In genomic region chr1:23636009-23636408, GRCh38 we compare ENCODE assay signal across 25 cellular contexts. TPM values are rescaled to one million over a fixed set of nuclear protein-coding genes. Genes with fewer than 3 reads are reported as not detected.
DNase-seq lines count a peak whose midpoint lies in the region; ATAC-seq, FAIRE-seq and TF ChIP-seq lines count a peak whose summit lies in the region.
"Had no signal": no experiment of that assay in that cellular context is flagged by ENCODE, and none has a peak within 500 bp of the region (broad histone marks: within the 10 kb centered on the region; RNA-seq: fewer than 3 reads in every experiment).

No MANE protein-coding gene starts in this region.

- H3K4me3 Mint-ChIP-seq in activated CD4-positive, alpha-beta T cell treated with anti-CD3 and anti-CD28 coated beads, Interleukin-2, amount 10 ng/mL, durations not matched to agents 24 days and 14 days, result no peak overlapping the region
- H3K4me3 Mint-ChIP-seq in activated CD4-positive, alpha-beta T cell treated with anti-CD3 and anti-CD28 coated beads for 36 hours, result no peak overlapping the region

- no peaks in the 10 kb centered on the region for H3K36me3 Mint-ChIP-seq in activated CD4-positive, alpha-beta T cell treated with anti-CD3 and anti-CD28 coated beads, Interleukin-2, amount 10 ng/mL, durations not matched to agents 24 days and 14 days (ENCODE audit: low read depth)
- H3K36me3 Mint-ChIP-seq in activated CD4-positive, alpha-beta T cell treated with anti-CD3 and anti-CD28 coated beads for 36 hours (ENCODE audit: low read depth), result no peaks in the 10 kb centered on the region
- H3K36me3 Mint-ChIP-seq: memory B cell had no signal

- H4K20me1 ChIP-seq in IMR-90 (ENCODE audit: insufficient read depth, low read length) (no peaks in the 10 kb centered on the region), H1 (replicated peaks in 1 of 2; ENCODE audit: control insufficient read depth in 1 of 2, insufficient read depth in 2 of 2, low read length in 2 of 2) (no peaks in the 10 kb centered on the region)

- WGBS in IMR-90 (ENCODE audit: extremely low coverage in 2 of 2, insufficient read length in 1 of 2), 2 experiments, result 94% methylated on average over 3 of the region's 7 CpGs; no CpG with 5 or more reads in 1 of the 2 experiments
- WGBS in H1 (ENCODE audit: extremely low coverage in 1 of 2, insufficient coverage in 1 of 2, insufficient read length in 1 of 2, insufficient replicate concordance in 2 of 2, low coverage in 1 of 2, low lambda C conversion rate in 2 of 2, missing lambda C conversion rate in 1 of 2), 2 experiments, result 97% methylated on average over 5 of the region's 7 CpGs; no CpG with 5 or more reads in 1 of the 2 experiments
- 95% methylated on average over 7 of the region's 7 CpGs for WGBS in suprapubic skin

- POLR2A ChIA-PET in activated CD4-positive, alpha-beta T cell treated with anti-CD3 and anti-CD28 coated beads for 36 hours (lab: Charles Lee), result interaction anchor here (0.5 kb wide), 1 partner anchor 94 kb away, joined by 3 read pairs; no protein-coding TSS in a partner anchor
- POLR2A ChIA-PET in IMR-90 (lab: Charles Lee; ENCODE audit: unreplicated experiment) (interaction anchor here (0.6 kb wide), 2 partner anchors 68 to 278 kb away, joined by 8 to 9 read pairs; no protein-coding TSS in a partner anchor), H1 (lab: Charles Lee; ENCODE audit: partially characterized antibody) (interaction anchor here (0.8 to 12.0 kb wide), 2 partner anchors 80 to 85 kb away, joined by 3 to 155 read pairs; partner anchors contain the start of gene ID3)

- no peak overlapping the region for H2BK12ac ChIP-seq in H1 (ENCODE audit: low read depth, low read length)

- H3K4ac ChIP-seq in IMR-90 (ENCODE audit: low read depth, low read length) (peak overlapping the region; percentile 31), H1 (replicated peaks; ENCODE audit: insufficient read length, low read depth, low read length) (no peak overlapping the region)

- no peaks in the 10 kb centered on the region; the same call in 1 of the 2 replicates for H3K27me3 ChIP-seq in IMR-90 (ENCODE audit: control insufficient read depth, insufficient read depth, low read length)
- H3K27me3 ChIP-seq in H1 (replicated peaks in 1 of 4; ENCODE audit: control insufficient read depth in 3 of 4, extremely low read depth in 1 of 4, insufficient read depth in 3 of 4, low read length in 3 of 4), result no peaks in the 10 kb centered on the region
- no peaks in the 10 kb centered on the region for H3K27me3 ChIP-seq in suprapubic skin
- H3K27me3 ChIP-seq: gastrocnemius medialis, tibial nerve had no signal

- ATAC-seq in activated CD4-positive, alpha-beta T cell treated with anti-CD3 and anti-CD28 coated beads for 36 hours, result no peak
- ATAC-seq in IMR-90 (ENCODE audit: low read depth) (no peak), GM21390 (IDR thresholded peaks at IDR 0.05; ENCODE audit: unreplicated experiment) (no peak), GM19351 (IDR thresholded peaks at IDR 0.05; ENCODE audit: unreplicated experiment) (no peak)
- ATAC-seq: esophagus mucosa, gastrocnemius medialis had no signal

- H3K9me1 ChIP-seq in IMR-90 (ENCODE audit: insufficient read depth, low read length), result peaks cover 8% of the 10 kb centered on the region

- H4K8ac ChIP-seq in IMR-90 (ENCODE audit: low read depth in 2 of 2, low read length in 2 of 2) (peak overlapping the region; percentile 34 to 87; a peak in 2 of 4 replicates), H1 (ENCODE audit: extremely low read depth, insufficient read depth, low read length) (peak overlapping the region; percentile 29; the same call in 1 of the 2 replicates)

- H3K27ac ChIP-seq in IMR-90 (ENCODE audit: insufficient read depth, low read length), result no peak overlapping the region
- no peak overlapping the region for H3K27ac ChIP-seq in H1 (ENCODE audit: low read depth, low read length)
- peak overlapping the region; percentile 69 for H3K27ac ChIP-seq in suprapubic skin

- TF ChIP-seq CTCF in IMR-90 (conservative IDR thresholded peaks at IDR 0.05; ENCODE audit: low read depth, low read length), result no peak
- no peak for TF ChIP-seq CTCF in H1 (IDR thresholded peaks at IDR 0.05; ENCODE audit: control extremely low read depth in 1 of 3, insufficient read depth in 1 of 3, low read depth in 1 of 3, low read length in 3 of 3)
- TF ChIP-seq CTCF in suprapubic skin (IDR thresholded peaks at IDR 0.05), result no peak

- no peak for TF ChIP-seq EP300 in H1 (IDR thresholded peaks at IDR 0.05; ENCODE audit: borderline replicate concordance in 1 of 2, low read depth in 2 of 2, low read length in 2 of 2)
- TF ChIP-seq EP300 in suprapubic skin (IDR thresholded peaks at IDR 0.05), result no peak

- H2AK9ac ChIP-seq in IMR-90 (replicated peaks; ENCODE audit: low read depth, low read length, poor library complexity), result no peak overlapping the region

- H3K9me3 Mint-ChIP-seq in activated CD4-positive, alpha-beta T cell treated with anti-CD3 and anti-CD28 coated beads, Interleukin-2, amount 10 ng/mL, durations not matched to agents 24 days and 14 days, result no peaks in the 10 kb centered on the region
- H3K9me3 Mint-ChIP-seq in activated CD4-positive, alpha-beta T cell treated with anti-CD3 and anti-CD28 coated beads for 36 hours (ENCODE audit: low read depth), result no peaks in the 10 kb centered on the region
- H3K9me3 Mint-ChIP-seq: activated naive CD4-positive, alpha-beta T cell treated with anti-CD3 and anti-CD28 coated beads for 36 hours; memory B cell; nephron progenitor cell had no signal

- no peaks in the 10 kb centered on the region for H3K9me3 ChIP-seq in IMR-90 (ENCODE audit: control insufficient read depth, insufficient read depth, low read length)
- H3K9me3 ChIP-seq in H1 (ENCODE audit: insufficient read depth in 2 of 2, low read depth in 1 of 2, low read length in 1 of 2), result no peaks in the 10 kb centered on the region
- no peaks in the 10 kb centered on the region for H3K9me3 ChIP-seq in suprapubic skin
- H3K9me3 ChIP-seq: gastrocnemius medialis, tibial nerve had no signal

- H3K56ac ChIP-seq in IMR-90 (ENCODE audit: extremely low read depth, insufficient read depth, low read length), result no peak overlapping the region
- H3K56ac ChIP-seq in H1 (replicated peaks; ENCODE audit: insufficient read length, low read depth, low read length), result no peak overlapping the region

- H3K4me2 ChIP-seq in IMR-90 (ENCODE audit: low read depth, low read length), result no peak overlapping the region
- H3K4me2 ChIP-seq in H1 (ENCODE audit: insufficient read depth in 1 of 2, low read depth in 2 of 2, low read length in 2 of 2), result no peak overlapping the region

- H3K27me3 Mint-ChIP-seq in activated CD4-positive, alpha-beta T cell treated with anti-CD3 and anti-CD28 coated beads, Interleukin-2, amount 10 ng/mL, durations not matched to agents 24 days and 14 days, result no peaks in the 10 kb centered on the region
- H3K27me3 Mint-ChIP-seq in activated CD4-positive, alpha-beta T cell treated with anti-CD3 and anti-CD28 coated beads for 36 hours, result no peaks in the 10 kb centered on the region
- H3K27me3 Mint-ChIP-seq: memory B cell had no signal

- H3K36me3 ChIP-seq in IMR-90 (ENCODE audit: control insufficient read depth, insufficient read depth, low read length) (no peaks in the 10 kb centered on the region), H1 (ENCODE audit: control insufficient read depth in 2 of 4, insufficient read depth in 4 of 4, low read length in 3 of 4) (no peaks in the 10 kb centered on the region), suprapubic skin (no peaks in the 10 kb centered on the region)
- H3K36me3 ChIP-seq: gastrocnemius medialis, tibial nerve had no signal

- H2BK120ac ChIP-seq in IMR-90 (ENCODE audit: low read depth, low read length), result peak overlapping the region; percentile 54; the same call in 1 of the 2 replicates
- no peak overlapping the region for H2BK120ac ChIP-seq in H1 (replicated peaks; ENCODE audit: low read depth, low read length)

- no TSS peak for BruUV-seq in IMR-90 (replicated peaks; lab: Mats Ljungman, UMichigan)

- dilution Hi-C loops in IMR-90 (cut with HindIII; ENCODE audit: low sequenced_read_pairs, unreplicated experiment), result no loop called here

- H3K14ac ChIP-seq in IMR-90 (replicated peaks; ENCODE audit: low read depth, low read length) (no peak overlapping the region), H1 (ENCODE audit: insufficient read length) (no peak overlapping the region)

- FAIRE-seq in H1 (lab: Jason Lieb, UNC), result no peak
- FAIRE-seq: kidney had no signal

- H4K91ac ChIP-seq in IMR-90 (ENCODE audit: insufficient read depth, low read depth, low read length) (peak overlapping the region; percentile 74), H1 (replicated peaks; ENCODE audit: insufficient read length, low read length) (no peak overlapping the region)

- H3K4me1 ChIP-seq in IMR-90 (ENCODE audit: control insufficient read depth, insufficient read depth, low read length), result peaks cover 10% of the 10 kb centered on the region
- H3K4me1 ChIP-seq in H1 (replicated peaks in 1 of 4; ENCODE audit: control insufficient read depth in 3 of 4, insufficient read depth in 4 of 4, low read length in 3 of 4), result peaks cover 0 to 17% (median under 1%) of the 10 kb centered on the region in 4 experiments; a peak in 5 of 7 replicates
- H3K4me1 ChIP-seq in suprapubic skin, result peaks cover 33% of the 10 kb centered on the region

- H2BK20ac ChIP-seq in IMR-90 (ENCODE audit: low read depth, low read length) (peak overlapping the region; percentile 17), H1 (ENCODE audit: low read length) (no peak overlapping the region; the same call in 1 of the 2 replicates)

- in situ Hi-C loops in IMR-90 (cut with MboI; ENCODE audit: low sequenced_read_pairs), result loop anchor here (5.0 to 25.0 kb wide), 2 partner anchors 89 to 649 kb away; no protein-coding TSS in a partner anchor

- H3K27ac Mint-ChIP-seq in activated CD4-positive, alpha-beta T cell treated with anti-CD3 and anti-CD28 coated beads, Interleukin-2, amount 10 ng/mL, durations not matched to agents 24 days and 14 days, result peak overlapping the region; percentile 60
- no peak overlapping the region for H3K27ac Mint-ChIP-seq in activated CD4-positive, alpha-beta T cell treated with anti-CD3 and anti-CD28 coated beads for 36 hours

- DNase-seq in activated CD4-positive, alpha-beta T cell treated with anti-CD3 and anti-CD28 coated beads, Interleukin-2, amount 10 ng/mL, durations not matched to agents 24 days and 14 days, result no peak
- no peak for DNase-seq in activated CD4-positive, alpha-beta T cell treated with anti-CD3 and anti-CD28 coated beads for 36 hours
- DNase-seq in IMR-90, result no peak
- DNase-seq in H1 (ENCODE audit: low read depth in 1 of 2, low spot score in 2 of 2), result no peak
- DNase-seq in suprapubic skin (ENCODE audit: low spot score in 2 of 2), result no peak
- DNase-seq in islet precursor cell, result no peak
- DNase-seq: activated CD4-positive, alpha-beta T cell treated with anti-CD3 and anti-CD28 coated beads, Interleukin-2, amount 50 U/mL, for 48 hours; activated naive CD4-positive, alpha-beta T cell treated with anti-CD3 and anti-CD28 coated beads for 36 hours; C1 segment of cervical spinal cord; DMS 273 treated with DMSO at 0.1 percent for 48 hours; effector CD8-positive, alpha-beta T cell; gastrocnemius medialis; GOT3; KBM-7; kidney; NCI-H1694; NCI-H69; nephron progenitor cell; OCI-M1; Right ventricle myocardium superior had no signal

- H3K9ac ChIP-seq in IMR-90 (ENCODE audit: low read depth, low read length) (no peak overlapping the region), H1 (replicated peaks in 1 of 4; ENCODE audit: extremely low read depth in 1 of 4, low read depth in 3 of 4, low read length in 3 of 4) (no peak overlapping the region)

- H2AK5ac ChIP-seq in IMR-90 (ENCODE audit: low read depth, low read length) (peak overlapping the region; percentile 91), H1 (ENCODE audit: low read depth, low read length) (no peak overlapping the region)

- H3K23me2 ChIP-seq in H1 (ENCODE audit: low read depth, low read length), result no peaks in the 10 kb centered on the region

- H3K79me2 ChIP-seq in H1 (ENCODE audit: control insufficient read depth in 1 of 2, insufficient read depth in 2 of 2, low read length in 2 of 2), result no peaks in the 10 kb centered on the region

- CTCF ChIA-PET in activated CD4-positive, alpha-beta T cell treated with anti-CD3 and anti-CD28 coated beads for 36 hours (lab: Charles Lee), result interaction anchor here (0.7 to 13.2 kb wide), 16 partner anchors 9 to 159 kb away, joined by 3 to 678 read pairs (median 12); partner anchors contain the start of genes E2F2 and ID3
- CTCF ChIA-PET in IMR-90 (lab: Yijun Ruan, JAX) (interaction anchor here (0.7 to 6.4 kb wide), 3 partner anchors 82 to 108 kb away, joined by 3 to 67 read pairs (median 49); no protein-coding TSS in a partner anchor), H1 (lab: Charles Lee; ENCODE audit: partially characterized antibody) (interaction anchor here (1.4 to 26.6 kb wide), 17 partner anchors 10 to 226 kb away, joined by 3 to 706 read pairs (median 21); partner anchors contain the start of gene ID3)

- H3K79me1 ChIP-seq in IMR-90 (ENCODE audit: low read depth in 1 of 2, low read length in 2 of 2) (peaks cover 7 to 27% of the 10 kb centered on the region in 2 experiments; a peak in 3 of 4 replicates), H1 (ENCODE audit: low read depth, low read length) (no peaks in the 10 kb centered on the region)

- TF ChIP-seq POLR2A in IMR-90 (IDR thresholded peaks at IDR 0.05; ENCODE audit: low read depth, low read length), result no peak
- TF ChIP-seq POLR2A in H1 (IDR thresholded peaks at IDR 0.05; ENCODE audit: control extremely low read depth in 1 of 2, low read depth in 2 of 2, low read length in 2 of 2), result no peak
- TF ChIP-seq POLR2A in suprapubic skin (IDR thresholded peaks at IDR 0.05), result no peak

- intact Hi-C loops in activated CD4-positive, alpha-beta T cell treated with anti-CD3 and anti-CD28 coated beads, Interleukin-2, amount 10 ng/mL, durations not matched to agents 24 days and 14 days (cut with micrococcal nuclease), result loop anchor here (2.0 kb wide), 1 partner anchor 139 kb away; no protein-coding TSS in a partner anchor
- intact Hi-C loops in activated CD4-positive, alpha-beta T cell treated with anti-CD3 and anti-CD28 coated beads for 36 hours (cut with DNase I, micrococcal nuclease), result loop anchor here in 1 of 2 experiments (5.0 kb wide), 1 partner anchor 139 kb away; no protein-coding TSS in a partner anchor
- intact Hi-C loops in IMR-90 (cut with micrococcal nuclease), result loop anchor here (2.0 to 10.0 kb wide), 2 partner anchors 139 to 661 kb away; partner anchors contain the start of gene LACTBL1

- 0 out of 2 replicates have a peak overlapping the region, but pooled peaks have one; percentile 51 for H4K5ac ChIP-seq in IMR-90 (ENCODE audit: low read depth, low read length)
- H4K5ac ChIP-seq in H1 (ENCODE audit: insufficient read length, low read depth, low read length), result no peak overlapping the region

- H2AFZ ChIP-seq in IMR-90 (replicated peaks; ENCODE audit: low read length, poor library complexity) (no peak overlapping the region), H1 (ENCODE audit: low read length) (no peak overlapping the region)

- H3K4me3 ChIP-seq in IMR-90 (ENCODE audit: insufficient read depth, low read depth, low read length), result no peak overlapping the region
- H3K4me3 ChIP-seq in H1 (ENCODE audit: extremely low read depth in 1 of 4, insufficient read depth in 2 of 4, low read depth in 3 of 4, low read length in 4 of 4), result no peak overlapping the region
- no peak overlapping the region for H3K4me3 ChIP-seq in suprapubic skin

- H2BK5ac ChIP-seq in IMR-90 (ENCODE audit: low read depth, low read length, poor library complexity, severe bottlenecking), result no peak overlapping the region
- no peak overlapping the region for H2BK5ac ChIP-seq in H1 (ENCODE audit: low read depth, low read length)

- H2BK15ac ChIP-seq in IMR-90 (ENCODE audit: low read depth, low read length) (peak overlapping the region; percentile 45; the same call in 1 of the 3 replicates), H1 (ENCODE audit: low read length) (no peak overlapping the region)

- H3K23ac ChIP-seq in IMR-90 (ENCODE audit: low read depth, low read length), result no peak overlapping the region
- H3K23ac ChIP-seq in H1 (ENCODE audit: insufficient read length), result no peak overlapping the region

- TF ChIP-seq RAD21 in IMR-90 (IDR thresholded peaks at IDR 0.05; ENCODE audit: low read length) (no peak), H1 (IDR thresholded peaks at IDR 0.05 in 1 of 2, conservative IDR thresholded peaks at IDR 0.05 in 1 of 2; ENCODE audit: low read depth in 2 of 2, low read length in 2 of 2) (no peak)

- H3K18ac ChIP-seq in IMR-90 (ENCODE audit: low read depth, low read length) (no peak overlapping the region), H1 (ENCODE audit: extremely low read depth, low read length) (peak overlapping the region; percentile 36; the same call in 1 of the 2 replicates)

- peaks cover 24% of the 10 kb centered on the region for H3K4me1 Mint-ChIP-seq in activated CD4-positive, alpha-beta T cell treated with anti-CD3 and anti-CD28 coated beads, Interleukin-2, amount 10 ng/mL, durations not matched to agents 24 days and 14 days
- H3K4me1 Mint-ChIP-seq in activated CD4-positive, alpha-beta T cell treated with anti-CD3 and anti-CD28 coated beads for 36 hours, result peaks cover 28% of the 10 kb centered on the region

RNA-seq across cellular contexts. Expression of gene RPL11, which starts 55.6 kb away (rescaled TPM):
- total RNA-seq in activated CD4-positive, alpha-beta T cell treated with anti-CD3 and anti-CD28 coated beads, Interleukin-2, amount 10 ng/mL, durations not matched to agents 24 days and 14 days, result 1,147 and 1,194 TPM in 2 replicates
- total RNA-seq in activated CD4-positive, alpha-beta T cell treated with anti-CD3 and anti-CD28 coated beads for 36 hours, result 1,000 to 10,000 TPM; 1,003 to 1,481 TPM
- 452 and 980 TPM in 2 replicates for total RNA-seq in IMR-90 (2012; rRNA removed)
- polyA plus RNA-seq in IMR-90 (2012; rRNA removed), result 1,692 and 1,751 TPM in 2 replicates
- 209 and 733 TPM in 2 replicates for polyA plus RNA-seq in IMR-90 (2012; cell fraction: cytosol; rRNA removed)
- 34.7 and 396 TPM in 2 replicates for polyA plus RNA-seq in IMR-90 (2012; cell fraction: nucleus; rRNA removed; ENCODE audit: low replicate concordance)
- total RNA-seq in H1 (2021; fragmentation: NEBNext Ultra II Directional; extraction: Animal tissue kit (Norgen Biotek cat#: 25700)), result 1,426 and 1,499 TPM in 2 replicates
- polyA plus RNA-seq in H1 (2011; rRNA removed), result 760 and 1,192 TPM in 2 replicates
- 1,814 TPM for polyA plus RNA-seq in H1 (2011; cell fraction: cytosol; rRNA removed)
- 646 TPM for polyA plus RNA-seq in H1 (2011; cell fraction: nucleus; rRNA removed)
- polyA plus RNA-seq in H1 (2012, experiment 1 of 2), result 3,433 to 4,890 TPM (median 3,853 TPM) in 4 replicates
- 1,251 TPM for polyA plus RNA-seq in H1 (2012, experiment 2 of 2)
- polyA plus RNA-seq in H1 (2013, experiment 1 of 2), result 2,145 TPM
- 2,259 TPM for polyA plus RNA-seq in H1 (2013, experiment 2 of 2)
- 465 and 598 TPM in 2 replicates for polyA minus RNA-seq in H1 (2011; rRNA and poly(A)+ RNA removed)
- 496 TPM for polyA minus RNA-seq in H1 (2011; cell fraction: cytosol; rRNA and poly(A)+ RNA removed)
- 375 TPM for polyA minus RNA-seq in H1 (2011; cell fraction: nucleus; rRNA and poly(A)+ RNA removed)
- 1,000 to 10,000 TPM in 3 of 4 donors, 100 to 1,000 TPM in 1; 864 to 1,286 (median 1,238) TPM for total RNA-seq in suprapubic skin
